21 cellular contexts compared by ENCODE assay signal in genomic region chr7:1181031-1181430, GRCh38. TPM values are rescaled to one million over a fixed set of nuclear protein-coding genes. Genes with fewer than 3 reads are reported as not detected.
A peak's percentile ranks its signal among the peaks of the same experiment; 100 is the strongest.
DNase-seq lines count a peak whose midpoint lies in the region; ATAC-seq, FAIRE-seq and TF ChIP-seq lines count a peak whose summit lies in the region.
"Had no signal": no experiment of that assay in that cellular context is flagged by ENCODE, and none has a peak within 500 bp of the region (broad histone marks: within the 10 kb centered on the region; RNA-seq: fewer than 3 reads in every experiment).

No MANE protein-coding gene starts in this region.

- CTCF ChIA-PET in A673 (lab: Charles Lee) (no interaction called here), H1 (lab: Charles Lee; ENCODE audit: partially characterized antibody) (interaction anchor here (0.7 to 1.7 kb wide), 5 partner anchors 11 to 271 kb away, joined by 3 to 5 read pairs (median 3); no protein-coding TSS in a partner anchor)

- no TSS peak for BruUV-seq in A673 (replicated peaks; lab: Mats Ljungman, UMichigan)

- H2BK15ac ChIP-seq in H1 (ENCODE audit: low read length) (0 out of 2 replicates have a peak overlapping the region, but pooled peaks have one; percentile 16), neuronal stem cell (ENCODE audit: low read length) (no peak overlapping the region)

- H3K27ac ChIP-seq in A673 (ENCODE audit: low read depth, low read length, poor library complexity, severe bottlenecking): peak overlapping the region; percentile 50
- no peak overlapping the region for H3K27ac ChIP-seq in H1 (ENCODE audit: low read depth, low read length)
- no peak overlapping the region for H3K27ac ChIP-seq in neuronal stem cell (replicated peaks; ENCODE audit: low read length)
- no peak overlapping the region for H3K27ac ChIP-seq in endodermal cell (ENCODE audit: low read depth, low read length)
- H3K27ac ChIP-seq: 22Rv1, A549, HL-60 had no signal

- TF ChIP-seq CTCF in A673 (conservative IDR thresholded peaks at IDR 0.05; ENCODE audit: low read depth, low read length) (no peak), H1 (IDR thresholded peaks at IDR 0.05; ENCODE audit: control extremely low read depth in 1 of 3, insufficient read depth in 1 of 3, low read depth in 1 of 3, low read length in 3 of 3) (no peak), endodermal cell (conservative IDR thresholded peaks at IDR 0.05) (no peak)

- H4K5ac ChIP-seq in H1 (ENCODE audit: insufficient read length, low read depth, low read length): no peak overlapping the region

- H3K36me3 Mint-ChIP-seq in endodermal cell (ENCODE audit: low read depth): no peaks in the 10 kb centered on the region
- H3K36me3 Mint-ChIP-seq: CD8-positive, alpha-beta T cell had no signal

- POLR2A ChIA-PET in A673 (lab: Charles Lee; ENCODE audit: low non-redundant PET): no interaction called here
- POLR2A ChIA-PET in H1 (lab: Charles Lee; ENCODE audit: partially characterized antibody): interaction anchor here (0.9 kb wide), 1 partner anchor 24 kb away, joined by 3 read pairs; no protein-coding TSS in a partner anchor

- TF ChIP-seq POLR2A in H1 (IDR thresholded peaks at IDR 0.05; ENCODE audit: control extremely low read depth in 1 of 2, low read depth in 2 of 2, low read length in 2 of 2): no peak

- no peak overlapping the region for H3K4me3 ChIP-seq in A673 (ENCODE audit: low read depth, low read length, poor library complexity, severe bottlenecking)
- H3K4me3 ChIP-seq in NT2/D1 (ENCODE audit: insufficient read length, low read depth): no peak overlapping the region
- no peak overlapping the region for H3K4me3 ChIP-seq in H1 (ENCODE audit: extremely low read depth in 1 of 4, insufficient read depth in 2 of 4, low read depth in 3 of 4, low read length in 4 of 4)
- no peak overlapping the region for H3K4me3 ChIP-seq in neuronal stem cell (ENCODE audit: low read length in 2 of 2)
- no peak overlapping the region for H3K4me3 ChIP-seq in endodermal cell (ENCODE audit: low read length)
- H3K4me3 ChIP-seq: A549, HAP-1, K562 had no signal

- peak overlapping the region; percentile 39; the same call in 1 of the 2 replicates for H2AK5ac ChIP-seq in H1 (ENCODE audit: low read depth, low read length)
- peak overlapping the region; percentile 22 for H2AK5ac ChIP-seq in neuronal stem cell (ENCODE audit: low read depth, low read length)

- no peak overlapping the region for H4K91ac ChIP-seq in H1 (replicated peaks; ENCODE audit: insufficient read length, low read length)
- no peak overlapping the region for H4K91ac ChIP-seq in neuronal stem cell (ENCODE audit: low read depth, low read length, poor library complexity)

- no peak overlapping the region for H3K18ac ChIP-seq in H1 (ENCODE audit: extremely low read depth, low read length)
- H3K18ac ChIP-seq in neuronal stem cell (ENCODE audit: low read length): peak overlapping the region; percentile 31

- no peak overlapping the region for H2BK20ac ChIP-seq in H1 (ENCODE audit: low read length)

- H3K4me2 ChIP-seq in H1 (ENCODE audit: insufficient read depth in 1 of 2, low read depth in 2 of 2, low read length in 2 of 2) (no peak overlapping the region), neuronal stem cell (ENCODE audit: insufficient read depth, low read length, poor library complexity, severe bottlenecking) (no peak overlapping the region)
- H3K4me2 ChIP-seq: A549 had no signal

- no peak for ATAC-seq in HG03108 (IDR thresholded peaks at IDR 0.05; ENCODE audit: unreplicated experiment)
- ATAC-seq: A549; CD8-positive, alpha-beta T cell; K562 had no signal

- H2BK12ac ChIP-seq in H1 (ENCODE audit: low read depth, low read length) (no peak overlapping the region), neuronal stem cell (ENCODE audit: low read length) (no peak overlapping the region)

- H3K79me1 ChIP-seq in H1 (ENCODE audit: low read depth, low read length) (no peaks in the 10 kb centered on the region), neuronal stem cell (ENCODE audit: low read depth, low read length) (no peaks in the 10 kb centered on the region)

- no peak overlapping the region for H2BK5ac ChIP-seq in H1 (ENCODE audit: low read depth, low read length)
- H2BK5ac ChIP-seq in neuronal stem cell (ENCODE audit: low read length): no peak overlapping the region

- no peak overlapping the region for H3K23ac ChIP-seq in H1 (ENCODE audit: insufficient read length)
- no peak overlapping the region for H3K23ac ChIP-seq in neuronal stem cell (ENCODE audit: low read depth, low read length, poor library complexity)

- H3K9me3 ChIP-seq in A673 (ENCODE audit: low read depth, low read length, poor library complexity, severe bottlenecking): no peaks in the 10 kb centered on the region
- H3K9me3 ChIP-seq in NT2/D1 (ENCODE audit: insufficient read depth, low read length): no peaks in the 10 kb centered on the region
- peaks cover 0 to 2% of the 10 kb centered on the region in 2 experiments; a peak in 2 of 4 replicates for H3K9me3 ChIP-seq in H1 (ENCODE audit: insufficient read depth in 2 of 2, low read depth in 1 of 2, low read length in 1 of 2)
- peaks cover 0 to 8% of the 10 kb centered on the region in 2 donors for H3K9me3 ChIP-seq in neuronal stem cell (replicated peaks in 1 of 2; ENCODE audit: control insufficient read depth in 2 of 2, insufficient read depth in 1 of 2, low read depth in 1 of 2, low read length in 2 of 2)
- peaks cover 10% of the 10 kb centered on the region for H3K9me3 ChIP-seq in endodermal cell (ENCODE audit: control insufficient read depth, low read length)

- H3K36me3 ChIP-seq in A673 (ENCODE audit: insufficient read depth, low read length, poor library complexity, severe bottlenecking) (no peaks in the 10 kb centered on the region), NT2/D1 (ENCODE audit: insufficient read depth, insufficient read length, low read length) (no peaks in the 10 kb centered on the region), H1 (ENCODE audit: control insufficient read depth in 2 of 4, insufficient read depth in 4 of 4, low read length in 3 of 4) (no peaks in the 10 kb centered on the region), neuronal stem cell (replicated peaks in 1 of 2; ENCODE audit: control insufficient read depth in 2 of 2, insufficient read depth in 2 of 2, low read length in 2 of 2) (no peaks in the 10 kb centered on the region), endodermal cell (ENCODE audit: control insufficient read depth, insufficient read depth, low read length) (no peaks in the 10 kb centered on the region)
- H3K36me3 ChIP-seq: HAP-1 had no signal

- H4K8ac ChIP-seq in H1 (ENCODE audit: extremely low read depth, insufficient read depth, low read length) (no peak overlapping the region), neuronal stem cell (ENCODE audit: low read depth, low read length) (no peak overlapping the region)

- no peak for TF ChIP-seq RAD21 in H1 (IDR thresholded peaks at IDR 0.05 in 1 of 2, conservative IDR thresholded peaks at IDR 0.05 in 1 of 2; ENCODE audit: low read depth in 2 of 2, low read length in 2 of 2)

- no peak overlapping the region for H2AFZ ChIP-seq in H1 (ENCODE audit: low read length)
- H2AFZ ChIP-seq in neuronal stem cell (ENCODE audit: low read length): peak overlapping the region; percentile 7

- no peak overlapping the region for H3K4me3 Mint-ChIP-seq in endodermal cell
- H3K4me3 Mint-ChIP-seq: CD8-positive, alpha-beta T cell had no signal

- no peak for DNase-seq in A673 (ENCODE audit: low spot score)
- DNase-seq in NT2/D1 (ENCODE audit: low read depth, low spot score): no peak
- no peak for DNase-seq in H1 (ENCODE audit: low read depth in 1 of 2, low spot score in 2 of 2)
- DNase-seq in neuronal stem cell (ENCODE audit: low spot score): no peak
- no peak for DNase-seq in endodermal cell
- DNase-seq in AML-193 (lab: John Stamatoyannopoulos, UW): no peak
- DNase-seq: Calu3; CD8-positive, alpha-beta T cell; DMS79 treated with DMSO at 0.1 percent for 48 hours; GF-D8; IMR-90 had no signal

- H3K4ac ChIP-seq in H1 (replicated peaks; ENCODE audit: insufficient read length, low read depth, low read length) (no peak overlapping the region), neuronal stem cell (ENCODE audit: low read length) (no peak overlapping the region)

- no peak for TF ChIP-seq EP300 in H1 (IDR thresholded peaks at IDR 0.05; ENCODE audit: borderline replicate concordance in 1 of 2, low read depth in 2 of 2, low read length in 2 of 2)

- no peaks in the 10 kb centered on the region for H3K79me2 ChIP-seq in H1 (ENCODE audit: control insufficient read depth in 1 of 2, insufficient read depth in 2 of 2, low read length in 2 of 2)

- no peak for FAIRE-seq in H1 (lab: Jason Lieb, UNC)
- FAIRE-seq: A549, HTR-8/SVneo, K562 had no signal

- H3K14ac ChIP-seq in H1 (ENCODE audit: insufficient read length): no peak overlapping the region
- no peak overlapping the region for H3K14ac ChIP-seq in neuronal stem cell (ENCODE audit: low read length)

- H2BK120ac ChIP-seq in H1 (replicated peaks; ENCODE audit: low read depth, low read length) (no peak overlapping the region), neuronal stem cell (ENCODE audit: low read depth, low read length) (no peak overlapping the region)

- peaks cover 11% of the 10 kb centered on the region for H3K4me1 ChIP-seq in A673 (ENCODE audit: insufficient read depth, low read length, poor library complexity, severe bottlenecking)
- peaks cover 7% of the 10 kb centered on the region for H3K4me1 ChIP-seq in NT2/D1 (ENCODE audit: insufficient read depth, insufficient read length)
- H3K4me1 ChIP-seq in H1 (replicated peaks in 1 of 4; ENCODE audit: control insufficient read depth in 3 of 4, insufficient read depth in 4 of 4, low read length in 3 of 4): no peaks in the 10 kb centered on the region; a peak in 1 of 7 replicates
- H3K4me1 ChIP-seq in neuronal stem cell (ENCODE audit: control insufficient read depth in 2 of 2, insufficient read depth in 1 of 2, low read depth in 1 of 2, low read length in 2 of 2): peaks cover 0 to 2% of the 10 kb centered on the region in 2 donors
- H3K4me1 ChIP-seq in endodermal cell (ENCODE audit: control insufficient read depth, insufficient read depth, low read length): no peaks in the 10 kb centered on the region
- H3K4me1 ChIP-seq: HAP-1 had no signal

- peaks cover 11% of the 10 kb centered on the region for H3K27me3 ChIP-seq in A673 (replicated peaks; ENCODE audit: insufficient read depth, low read depth, low read length, poor library complexity)
- no peaks in the 10 kb centered on the region for H3K27me3 ChIP-seq in NT2/D1 (ENCODE audit: insufficient read depth, insufficient read length)
- H3K27me3 ChIP-seq in H1 (replicated peaks in 1 of 4; ENCODE audit: control insufficient read depth in 3 of 4, extremely low read depth in 1 of 4, insufficient read depth in 3 of 4, low read length in 3 of 4): no peaks in the 10 kb centered on the region; a peak in 3 of 7 replicates
- peaks cover 0 to 10% (median 0%) of the 10 kb centered on the region in 3 experiments for H3K27me3 ChIP-seq in neuronal stem cell (ENCODE audit: control insufficient read depth in 3 of 3, insufficient read depth in 3 of 3, low read depth in 1 of 3, low read length in 3 of 3)
- no peaks in the 10 kb centered on the region for H3K27me3 ChIP-seq in endodermal cell (ENCODE audit: control insufficient read depth, insufficient read depth, low read length, poor library complexity, severe bottlenecking)

- intact Hi-C loops in A673 (cut with micrococcal nuclease; ENCODE audit: unreplicated experiment): loop anchor here (5.0 to 10.0 kb wide), 2 partner anchors 274 to 856 kb away; no protein-coding TSS in a partner anchor

- no peak overlapping the region for H3K56ac ChIP-seq in H1 (replicated peaks; ENCODE audit: insufficient read length, low read depth, low read length)

- H3K9ac ChIP-seq in NT2/D1 (ENCODE audit: insufficient read length, low read depth) (peak overlapping the region; percentile 12), H1 (replicated peaks in 1 of 4; ENCODE audit: extremely low read depth in 1 of 4, low read depth in 3 of 4, low read length in 3 of 4) (no peak overlapping the region), neuronal stem cell (ENCODE audit: low read depth, low read length, poor library complexity) (no peak overlapping the region), endodermal cell (ENCODE audit: extremely low read depth, low read length, poor library complexity, severe bottlenecking) (no peak overlapping the region)

- H3K9me3 Mint-ChIP-seq in endodermal cell: peaks cover 16% of the 10 kb centered on the region
- H3K9me3 Mint-ChIP-seq: CD8-positive, alpha-beta T cell had no signal

- no peaks in the 10 kb centered on the region for H4K20me1 ChIP-seq in H1 (replicated peaks in 1 of 2; ENCODE audit: control insufficient read depth in 1 of 2, insufficient read depth in 2 of 2, low read length in 2 of 2)

- H3K23me2 ChIP-seq in H1 (ENCODE audit: low read depth, low read length): no peaks in the 10 kb centered on the region; the same call in 1 of the 2 replicates

- no peak overlapping the region for H3K27ac Mint-ChIP-seq in endodermal cell
- H3K27ac Mint-ChIP-seq: CD8-positive, alpha-beta T cell had no signal

- H3K27me3 Mint-ChIP-seq in endodermal cell (ENCODE audit: insufficient read depth): peaks cover 9% of the 10 kb centered on the region

- 93% methylated on average over 19 of the region's 19 CpGs; no CpG with 5 or more reads in 1 of the 2 experiments for WGBS in H1 (ENCODE audit: extremely low coverage in 1 of 2, insufficient coverage in 1 of 2, insufficient read length in 1 of 2, insufficient replicate concordance in 2 of 2, low coverage in 1 of 2, low lambda C conversion rate in 2 of 2, missing lambda C conversion rate in 1 of 2), 2 experiments
- WGBS in neuronal stem cell (ENCODE audit: extremely low coverage in 2 of 2, insufficient read length in 2 of 2, insufficient replicate concordance in 1 of 2), 2 donors: no CpG with 5 or more reads among the region's 19 CpGs
- WGBS in endodermal cell (ENCODE audit: insufficient coverage in 1 of 2, insufficient read length in 1 of 2), 2 experiments: 85 to 93% methylated on average over 9 to 19 of the region's 19 CpGs

- no peaks in the 10 kb centered on the region for H3K4me1 Mint-ChIP-seq in endodermal cell

RNA-seq across cellular contexts. Expression of gene ZFAND2A, which starts 21.0 kb away (rescaled TPM):
- 26.1 and 27.4 TPM in 2 replicates for total RNA-seq in A673 (2021)
- total RNA-seq in H1 (2021; fragmentation: NEBNext Ultra II Directional; extraction: Animal tissue kit (Norgen Biotek cat#: 25700)): 15.5 and 16.6 TPM in 2 replicates
- 17.7 and 20.3 TPM in 2 replicates for polyA plus RNA-seq in H1 (2011; rRNA removed)
- polyA plus RNA-seq in H1 (2011; cell fraction: cytosol; rRNA removed): 22.7 TPM
- polyA plus RNA-seq in H1 (2011; cell fraction: nucleus; rRNA removed): 12.6 TPM
- 18.9 to 23.2 TPM (median 21.4 TPM) in 4 replicates for polyA plus RNA-seq in H1 (2012, experiment 1 of 2)
- polyA plus RNA-seq in H1 (2012, experiment 2 of 2): 18.0 TPM
- 7.9 TPM for polyA plus RNA-seq in H1 (2013, experiment 1 of 2)
- polyA plus RNA-seq in H1 (2013, experiment 2 of 2): 8.7 TPM
- polyA minus RNA-seq in H1 (2011; rRNA and poly(A)+ RNA removed): 9.8 and 10.7 TPM in 2 replicates
- polyA minus RNA-seq in H1 (2011; cell fraction: cytosol; rRNA and poly(A)+ RNA removed): 7.8 TPM
- 7.3 TPM for polyA minus RNA-seq in H1 (2011; cell fraction: nucleus; rRNA and poly(A)+ RNA removed)
- polyA plus RNA-seq in neuronal stem cell (2013, experiment 1 of 2): 9.5 TPM
- 8.7 TPM for polyA plus RNA-seq in neuronal stem cell (2013, experiment 2 of 2)
- total RNA-seq in endodermal cell: 10 to 100 TPM; 14.9 to 17.1 TPM
- 24.1 TPM for polyA plus RNA-seq in endodermal cell (2013, experiment 1 of 2)
- 25.0 TPM for polyA plus RNA-seq in endodermal cell (2013, experiment 2 of 2)

RNA-seq across cellular contexts. Expression of gene UNCX, which starts 51.6 kb away (rescaled TPM):
- 1.2 and 1.9 TPM in 2 replicates for total RNA-seq in A673 (2021)
- total RNA-seq in H1 (2021; fragmentation: NEBNext Ultra II Directional; extraction: Animal tissue kit (Norgen Biotek cat#: 25700)): not detected in 2 replicates
- polyA plus RNA-seq in H1 (2011; rRNA removed): 0.03 TPM in 1 of 2 replicates, not detected in the other
- not detected for polyA plus RNA-seq in H1 (2011; cell fraction: cytosol; rRNA removed)
- polyA plus RNA-seq in H1 (2011; cell fraction: nucleus; rRNA removed): not detected
- polyA plus RNA-seq in H1 (2012, experiment 1 of 2): not detected in 4 replicates
- not detected for polyA plus RNA-seq in H1 (2012, experiment 2 of 2)
- 0.02 TPM for polyA plus RNA-seq in H1 (2013, experiment 1 of 2)
- not detected for polyA plus RNA-seq in H1 (2013, experiment 2 of 2)
- polyA minus RNA-seq in H1 (2011; rRNA and poly(A)+ RNA removed): not detected in 2 replicates
- polyA minus RNA-seq in H1 (2011; cell fraction: cytosol; rRNA and poly(A)+ RNA removed): not detected
- polyA minus RNA-seq in H1 (2011; cell fraction: nucleus; rRNA and poly(A)+ RNA removed): not detected
- polyA plus RNA-seq in neuronal stem cell (2013, experiment 1 of 2): 0.01 TPM
- polyA plus RNA-seq in neuronal stem cell (2013, experiment 2 of 2): 0.01 TPM
- total RNA-seq in endodermal cell: under 1 TPM in 1 of 2 donors, not detected in 1; 0.13 TPM
- 15.6 TPM for polyA plus RNA-seq in endodermal cell (2013, experiment 1 of 2)
- polyA plus RNA-seq in endodermal cell (2013, experiment 2 of 2): 11.1 TPM
- total RNA-seq: Calu3; CD8-positive, alpha-beta T cell; H4; IMR-90; K562 had no signal
- polyA plus RNA-seq: A549, AG04450, BJ, IMR-90, K562 had no signal
